1 cellular context compared by ENCODE assay signal in the genomic region with DNA sequence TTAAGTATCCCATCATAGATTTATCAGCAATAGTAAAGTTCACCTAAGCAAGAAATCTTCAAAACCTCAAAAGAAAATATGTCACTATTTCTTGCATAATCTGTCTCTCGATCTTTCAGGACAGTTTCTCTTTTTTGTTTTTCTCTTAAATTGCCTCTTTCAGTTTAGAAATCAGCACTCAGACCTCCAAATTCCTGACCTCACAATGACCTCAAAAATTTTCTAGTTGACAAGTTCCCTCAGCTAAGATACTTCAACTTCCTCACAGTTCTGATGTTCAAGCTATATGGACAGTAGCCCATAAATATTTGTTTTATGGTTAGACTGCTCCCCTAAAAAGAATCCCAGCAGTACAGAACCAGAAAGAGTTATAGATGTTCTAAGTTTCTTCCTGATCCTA.
TF ChIP-seq lines count a peak whose summit lies in the region.

No MANE protein-coding gene starts in this region.

TF ChIP-seq in endothelial cell of umbilical vein, 7 proteins besides CTCF, POLR2A, EP300 and RAD21:
- TF ChIP-seq, protein P1, sequence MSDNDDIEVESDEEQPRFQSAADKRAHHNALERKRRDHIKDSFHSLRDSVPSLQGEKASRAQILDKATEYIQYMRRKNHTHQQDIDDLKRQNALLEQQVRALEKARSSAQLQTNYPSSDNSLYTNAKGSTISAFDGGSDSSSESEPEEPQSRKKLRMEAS (IDR thresholded peaks at IDR 0.05; ENCODE audit: insufficient read depth, insufficient read length) = no peak
- no peak for TF ChIP-seq MYC (IDR thresholded peaks at IDR 0.05; ENCODE audit: low read depth, low read length)
- TF ChIP-seq EZH2 (IDR thresholded peaks at IDR 0.05; ENCODE audit: borderline replicate concordance, low read depth, low read length, severe bottlenecking) = no peak
- TF ChIP-seq GATA2 (IDR thresholded peaks at IDR 0.05; ENCODE audit: insufficient read depth, insufficient read length, low read depth, low read length) = no peak
- TF ChIP-seq POLR2AphosphoS5 (IDR thresholded peaks at IDR 0.05; ENCODE audit: insufficient read depth, low read depth, low read length) = no peak
- no peak for TF ChIP-seq FOS (IDR thresholded peaks at IDR 0.05; ENCODE audit: borderline replicate concordance, insufficient read depth, low read length)
- no peak for TF ChIP-seq JUN (IDR thresholded peaks at IDR 0.05; ENCODE audit: borderline replicate concordance, insufficient read depth, insufficient read length, low read depth)
